28 cellular contexts compared by ENCODE assay signal in genomic region chr4:56767567-56767966, GRCh38. TPM values are rescaled to one million over a fixed set of nuclear protein-coding genes. Genes with fewer than 3 reads are reported as not detected.
A peak's percentile ranks its signal among the peaks of the same experiment; 100 is the strongest.
DNase-seq lines count a peak whose midpoint lies in the region; ATAC-seq and TF ChIP-seq lines count a peak whose summit lies in the region.
"Had no signal": no experiment of that assay in that cellular context is flagged by ENCODE, and none has a peak within 500 bp of the region (broad histone marks: within the 10 kb centered on the region; RNA-seq: fewer than 3 reads in every experiment).

No MANE protein-coding gene starts in this region.

- H3K9me3 ChIP-seq in SK-N-SH (no peaks in the 10 kb centered on the region), esophagus (ENCODE audit: control insufficient read depth in 2 of 2, insufficient read depth in 1 of 2, low read depth in 1 of 2, low read length in 1 of 2) (no peaks in the 10 kb centered on the region), right lobe of liver (no peaks in the 10 kb centered on the region)
- H3K9me3 ChIP-seq: A549; BLaER1 treated with 17β-estradiol and CSF1 and Interleukin-3, amounts not matched to agents 10 nM and 100 nM; Caco-2 had no signal

- H3K27ac ChIP-seq in SK-N-SH (ENCODE audit: low read depth in 2 of 2, low read length in 1 of 2) (no peak overlapping the region), esophagus (ENCODE audit: low read depth in 2 of 2, low read length in 1 of 2) (peak overlapping the region; percentile 45 to 74), right lobe of liver (no peak overlapping the region)
- H3K27ac ChIP-seq: 22Rv1; A549; BLaER1 treated with 17β-estradiol and CSF1 and Interleukin-3, amounts not matched to agents 10 nM and 100 nM; C4-2B had no signal

- TF ChIP-seq RAD21 in SK-N-SH (IDR thresholded peaks at IDR 0.05; ENCODE audit: low read length), result no peak

- TF ChIP-seq POLR2A in right lobe of liver (IDR thresholded peaks at IDR 0.05), result no peak

- intact Hi-C loops in right lobe of liver (cut with DNase I), result no loop called here

- H3K4me2 ChIP-seq in SK-N-SH, result no peak overlapping the region
- H3K4me2 ChIP-seq: A549; BLaER1 treated with 17β-estradiol and CSF1 and Interleukin-3, amounts not matched to agents 10 nM and 100 nM had no signal

- no peaks in the 10 kb centered on the region for H3K79me2 ChIP-seq in SK-N-SH (ENCODE audit: insufficient read depth)

- H2AFZ ChIP-seq in SK-N-SH (ENCODE audit: low read depth), result no peak overlapping the region

- TF ChIP-seq CTCF in SK-N-SH (IDR thresholded peaks at IDR 0.05), result no peak
- no peak for TF ChIP-seq CTCF in right lobe of liver (IDR thresholded peaks at IDR 0.05)

- POLR2A ChIA-PET in SK-N-SH (lab: Yijun Ruan, JAX), result no interaction called here

- CTCF ChIA-PET in SK-N-SH (lab: Yijun Ruan, JAX), result no interaction called here

- no peaks in the 10 kb centered on the region for H3K9me2 ChIP-seq in SK-N-SH

- no peak for DNase-seq in SK-N-SH
- peak; percentile 75 for DNase-seq in amniotic epithelial cell (ENCODE audit: low read depth)
- DNase-seq in foreskin melanocyte, result peak; percentile 14
- DNase-seq in right lobe of liver, result no peak
- DNase-seq in activated gamma-delta T cell (lab: John Stamatoyannopoulos, UW), result no peak
- no peak for DNase-seq in DMS 273 treated with DMSO at 0.1 percent for 48 hours (lab: John Stamatoyannopoulos, UW)
- DNase-seq: AML-193; Caco-2; Calu3; CD4-positive, alpha-beta T cell; CD8-positive, alpha-beta T cell; DMS153; DMS53; DMS79; DND-41; EL; GDM1 had no signal

- TF ChIP-seq EP300 in SK-N-SH (IDR thresholded peaks at IDR 0.05; ENCODE audit: borderline replicate concordance in 1 of 2, low read depth in 1 of 2, low read length in 1 of 2), result no peak

- H3K4me3 ChIP-seq in SK-N-SH (ENCODE audit: low read depth in 2 of 2, low read length in 1 of 2) (no peak overlapping the region), esophagus (ENCODE audit: low read depth in 1 of 2, low read length in 2 of 2) (no peak overlapping the region), right lobe of liver (no peak overlapping the region)
- H3K4me3 ChIP-seq: A549; BLaER1 treated with 17β-estradiol and CSF1 and Interleukin-3, amounts not matched to agents 10 nM and 100 nM; GM12878 had no signal

- H3K27me3 ChIP-seq in SK-N-SH (ENCODE audit: insufficient read depth) (no peaks in the 10 kb centered on the region), esophagus (ENCODE audit: control insufficient read depth in 1 of 2, insufficient read depth in 2 of 2, low read length in 2 of 2) (no peaks in the 10 kb centered on the region), right lobe of liver (no peaks in the 10 kb centered on the region)
- H3K27me3 ChIP-seq: BLaER1 treated with 17β-estradiol and CSF1 and Interleukin-3, amounts not matched to agents 10 nM and 100 nM had no signal

- no peaks in the 10 kb centered on the region for H4K20me1 ChIP-seq in SK-N-SH (ENCODE audit: insufficient read depth)
- H4K20me1 ChIP-seq: BLaER1 treated with 17β-estradiol and CSF1 and Interleukin-3, amounts not matched to agents 10 nM and 100 nM had no signal

- H3K4me1 ChIP-seq in SK-N-SH (ENCODE audit: control insufficient read depth in 1 of 2, insufficient read depth in 2 of 2, low read depth in 1 of 2, low read length in 1 of 2) (no peaks in the 10 kb centered on the region), esophagus (ENCODE audit: control insufficient read depth in 2 of 2, insufficient read depth in 2 of 2, low read length in 1 of 2) (peaks cover 0 to 4% of the 10 kb centered on the region in 2 donors), right lobe of liver (no peaks in the 10 kb centered on the region)
- H3K4me1 ChIP-seq: A549, Caco-2 had no signal

- no peak overlapping the region for H3K9ac ChIP-seq in SK-N-SH
- H3K9ac ChIP-seq: BLaER1 treated with 17β-estradiol and CSF1 and Interleukin-3, amounts not matched to agents 10 nM and 100 nM had no signal

- H3F3A ChIP-seq in SK-N-SH (replicated peaks; ENCODE audit: insufficient read depth), result peaks cover 2% of the 10 kb centered on the region

- ATAC-seq in right lobe of liver, result no peak
- ATAC-seq in GM21423 (IDR thresholded peaks at IDR 0.05; ENCODE audit: unreplicated experiment), result no peak
- ATAC-seq: A549; CD8-positive, alpha-beta T cell; GM12878 had no signal

- no peaks in the 10 kb centered on the region for H3K36me3 ChIP-seq in SK-N-SH (replicated peaks in 1 of 2; ENCODE audit: control insufficient read depth in 1 of 2, insufficient read depth in 2 of 2, low read length in 1 of 2)
- no peaks in the 10 kb centered on the region for H3K36me3 ChIP-seq in esophagus (ENCODE audit: control insufficient read depth in 2 of 2, insufficient read depth in 2 of 2, low read length in 1 of 2)
- H3K36me3 ChIP-seq in right lobe of liver, result no peaks in the 10 kb centered on the region
- H3K36me3 ChIP-seq: BLaER1 treated with 17β-estradiol and CSF1 and Interleukin-3, amounts not matched to agents 10 nM and 100 nM had no signal

TF ChIP-seq in SK-N-SH, 30 proteins besides CTCF, POLR2A, EP300 and RAD21:
- TF ChIP-seq PBX3 (IDR thresholded peaks at IDR 0.05) (peak; percentile 63), SMC3 (IDR thresholded peaks at IDR 0.05; ENCODE audit: low read depth, low read length) (no peak), RCOR1 (IDR thresholded peaks at IDR 0.05; ENCODE audit: low read length) (no peak), TCF12 (IDR thresholded peaks at IDR 0.05) (peak; percentile 29; the same call in 1 of the 2 replicates)
TF ChIP-seq in SK-N-SH: peak in this region for 2.

RNA-seq across cellular contexts. Expression of gene SPINK2, which starts 53.9 kb away (rescaled TPM):
- polyA plus RNA-seq in SK-N-SH (2012; rRNA removed) (not detected in 2 replicates), esophagus (under 1 TPM; 0.32 to 0.41 TPM)
- polyA plus RNA-seq in SK-N-SH (2012; cell fraction: cytosol; rRNA removed), result 0.08 TPM in 1 of 2 replicates, not detected in the other
- polyA plus RNA-seq in SK-N-SH (2012; cell fraction: nucleus; rRNA removed), result not detected in 2 replicates
- total RNA-seq in right lobe of liver, result not detected
- total RNA-seq: A172, Caco-2, Calu3, Daoy, G401 had no signal
- polyA plus RNA-seq: A549, BJ had no signal

Comparison
In these comparisons a context has a peak if more than half of its experiments do, and no peak if none do; other contexts are left out.
1. DNase-seq: peak in amniotic epithelial cell (single experiment) and foreskin melanocyte (single experiment); none in SK-N-SH (single experiment), right lobe of liver (0 of 3), activated gamma-delta T cell (single experiment) and DMS 273 treated with DMSO at 0.1 percent for 48 hours (single experiment).
2. H3K27ac ChIP-seq: peak in esophagus (2 of 2); none in SK-N-SH (0 of 2) and right lobe of liver (0 of 3).